In genomic region chr9:97528529-97529230, GRCh38 we compare ENCODE assay signal across 10 cellular contexts. TPM values are rescaled to one million over a fixed set of nuclear protein-coding genes. Genes with fewer than 3 reads are reported as not detected.
DNase-seq lines count a peak whose midpoint lies in the region; ATAC-seq and TF ChIP-seq lines count a peak whose summit lies in the region.
"Had no signal": no experiment of that assay in that cellular context is flagged by ENCODE, and none has a peak within 500 bp of the region (broad histone marks: within the 10 kb centered on the region; RNA-seq: fewer than 3 reads in every experiment).

No MANE protein-coding gene starts in this region.

- H3K4me3 Mint-ChIP-seq in nephron: no peak overlapping the region
- H3K4me3 Mint-ChIP-seq: IgD-negative memory B cell, T-cell had no signal

- peaks cover 0 to 49% (median 22%) of the 10 kb centered on the region in 4 donors for H3K36me3 ChIP-seq in esophagus muscularis mucosa
- no peaks in the 10 kb centered on the region for H3K36me3 ChIP-seq in vagina

- H3K27me3 ChIP-seq in esophagus muscularis mucosa (no peaks in the 10 kb centered on the region), vagina (no peaks in the 10 kb centered on the region)

- H3K36me3 Mint-ChIP-seq in nephron (ENCODE audit: low read depth): no peaks in the 10 kb centered on the region
- H3K36me3 Mint-ChIP-seq: IgD-negative memory B cell, T-cell had no signal

- peaks cover 59 to 97% (median 92%) of the 10 kb centered on the region in 4 donors for H3K4me1 ChIP-seq in esophagus muscularis mucosa
- H3K4me1 ChIP-seq in vagina: peaks cover 36% of the 10 kb centered on the region

- H3K27ac ChIP-seq in esophagus muscularis mucosa (replicated peaks in 1 of 4): peak overlapping the region; percentile 89 to 92 (median 91)
- H3K27ac ChIP-seq in vagina: peak overlapping the region; percentile 93

- H3K4me3 ChIP-seq in esophagus muscularis mucosa (no peak overlapping the region), vagina (no peak overlapping the region)

- TF ChIP-seq CTCF in esophagus muscularis mucosa (IDR thresholded peaks at IDR 0.05) (no peak), nephron (IDR thresholded peaks at IDR 0.05; ENCODE audit: unreplicated experiment in 3 of 3) (no peak), vagina (IDR thresholded peaks at IDR 0.05) (no peak)

- TF ChIP-seq POLR2A in esophagus muscularis mucosa (IDR thresholded peaks at IDR 0.05; ENCODE audit: low read depth) (no peak), vagina (IDR thresholded peaks at IDR 0.05) (no peak)

- intact Hi-C loops in Right ventricle myocardium inferior (cut with DNase I) (loop anchor here (1.0 to 5.0 kb wide), 4 partner anchors 11 to 69 kb away; no protein-coding TSS in a partner anchor), cardiac septum (cut with DNase I) (loop anchor here (2.0 kb wide), 2 partner anchors 26 to 28 kb away; no protein-coding TSS in a partner anchor), esophagus muscularis mucosa (cut with DNase I) (no loop called here), vagina (cut with DNase I) (no loop called here)

- whole genome bisulfite sequencing in esophagus muscularis mucosa: 79% methylated on average over 7 of the region's 8 CpGs

- no peaks in the 10 kb centered on the region for H3K9me3 ChIP-seq in esophagus muscularis mucosa
- H3K9me3 ChIP-seq in vagina: no peaks in the 10 kb centered on the region

- TF ChIP-seq EP300 in esophagus muscularis mucosa (IDR thresholded peaks at IDR 0.05): no peak

- peak overlapping the region in 2 of 3 experiments; percentile 31 to 63 for H3K27ac Mint-ChIP-seq in nephron
- H3K27ac Mint-ChIP-seq: IgD-negative memory B cell, T-cell had no signal

- H3K27me3 Mint-ChIP-seq in nephron (ENCODE audit: low read depth): peaks cover 18% of the 10 kb centered on the region
- H3K27me3 Mint-ChIP-seq: IgD-negative memory B cell, T-cell had no signal

- H3K9me3 Mint-ChIP-seq in nephron: no peaks in the 10 kb centered on the region
- H3K9me3 Mint-ChIP-seq: IgD-negative memory B cell, T-cell had no signal

- ATAC-seq in Right ventricle myocardium inferior: peak; percentile 82
- no peak for ATAC-seq in GM18907 (IDR thresholded peaks at IDR 0.05; ENCODE audit: unreplicated experiment)
- no peak for ATAC-seq in HG03097 (IDR thresholded peaks at IDR 0.05; ENCODE audit: low FRiP score, unreplicated experiment)
- ATAC-seq: T-cell had no signal

- H3K4me1 Mint-ChIP-seq in nephron: peaks cover 36% of the 10 kb centered on the region
- H3K4me1 Mint-ChIP-seq: IgD-negative memory B cell, T-cell had no signal

- DNase-seq in Right ventricle myocardium inferior (ENCODE audit: missing footprints) (no peak), cardiac septum (ENCODE audit: low spot score) (no peak), esophagus muscularis mucosa (ENCODE audit: extremely low spot score) (no peak), vagina (ENCODE audit: extremely low spot score in 2 of 2) (no peak), NCI-H1436 treated with DMSO at 0.1 percent for 48 hours (lab: John Stamatoyannopoulos, UW) (no peak)
- DNase-seq: T-cell had no signal

RNA-seq across cellular contexts. Expression of gene TMOD1, which starts 27.2 kb away (rescaled TPM):
- 192 TPM for total RNA-seq in Right ventricle myocardium inferior
- total RNA-seq in cardiac septum: 151 TPM
- total RNA-seq in esophagus muscularis mucosa: 10 to 100 TPM; 68.4 to 97.6 (median 71.6) TPM
- 21.1 TPM for total RNA-seq in vagina

Comparison
In these comparisons a context has a peak if more than half of its experiments do, and no peak if none do; other contexts are left out.
1. intact Hi-C loops: an anchor here in Right ventricle myocardium inferior (1.0 to 5.0 kb wide) and cardiac septum (2.0 kb wide); none called in esophagus muscularis mucosa and vagina.